ENCODE assay signal across 8 cellular contexts in the genomic region with DNA sequence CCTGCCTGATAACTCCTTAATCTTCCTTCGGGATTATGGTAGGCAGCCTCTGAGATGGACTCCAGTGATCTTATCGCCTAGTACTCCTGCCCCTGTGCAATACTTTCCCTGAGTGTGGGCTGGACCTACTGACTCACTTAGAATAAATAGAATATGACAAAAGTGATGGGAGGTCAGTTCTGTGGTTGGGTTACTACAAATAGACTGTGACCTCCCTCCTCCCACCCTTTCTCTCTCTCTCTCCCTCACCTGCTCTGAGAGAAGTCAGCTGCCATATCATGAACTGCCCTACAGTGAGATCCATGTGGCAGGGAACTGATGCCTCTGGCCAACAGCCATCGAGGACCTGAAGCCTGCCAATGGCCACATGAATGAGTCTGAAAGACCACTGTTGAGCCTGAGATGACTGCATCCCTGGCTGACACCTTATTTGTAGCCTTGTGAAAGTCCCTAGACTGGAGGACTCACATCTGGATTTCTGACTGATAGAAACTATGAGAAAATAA. TPM values are rescaled to one million over a fixed set of nuclear protein-coding genes. Genes with fewer than 3 reads are reported as not detected.
A peak's percentile ranks its signal among the peaks of the same experiment; 100 is the strongest.
DNase-seq lines count a peak whose midpoint lies in the region; ATAC-seq and TF ChIP-seq lines count a peak whose summit lies in the region.

No MANE protein-coding gene starts in this region.

- H3K4me1 ChIP-seq in left lung: no peaks in the 10 kb centered on the region

- H3K36me3 ChIP-seq in left lung: no peaks in the 10 kb centered on the region

- H3K4me3 Mint-ChIP-seq in naive thymus-derived CD8-positive, alpha-beta T cell: no peak overlapping the region
- H3K4me3 Mint-ChIP-seq in HFFc6: no peak overlapping the region

- peak; percentile 58 for DNase-seq in NCI-H226
- DNase-seq in left lung: no peak
- DNase-seq in HPDE6-E6E7 (ENCODE audit: extremely low spot score): no peak
- no peak for DNase-seq in naive thymus-derived CD8-positive, alpha-beta T cell
- DNase-seq in HFFc6: no peak
- no peak for DNase-seq in Kasumi-1 (lab: John Stamatoyannopoulos, UW)

- H3K27me3 ChIP-seq in left lung: peaks cover 0 to 10% of the 10 kb centered on the region in 2 donors

- peaks cover 2 to 10% (median 6%) of the 10 kb centered on the region in 5 donors for H3K27me3 Mint-ChIP-seq in naive thymus-derived CD8-positive, alpha-beta T cell
- peaks cover 17% of the 10 kb centered on the region for H3K27me3 Mint-ChIP-seq in HFFc6 (ENCODE audit: insufficient read depth)

- no peaks in the 10 kb centered on the region for H3K9me3 ChIP-seq in left lung

- intact Hi-C loops in left lung (cut with DNase I): no loop called here

- POLR2A ChIA-PET in naive thymus-derived CD8-positive, alpha-beta T cell (lab: Charles Lee): no interaction called here

- TF ChIP-seq CTCF in left lung (IDR thresholded peaks at IDR 0.05): no peak
- no peak for TF ChIP-seq CTCF in HFFc6 (IDR thresholded peaks at IDR 0.05)

- peak; percentile 76 for ATAC-seq in GM18868 (IDR thresholded peaks at IDR 0.05; ENCODE audit: unreplicated experiment)
- ATAC-seq in HG02763 (IDR thresholded peaks at IDR 0.05; ENCODE audit: unreplicated experiment): peak; percentile 85
- ATAC-seq in left lung: peak; percentile 31
- ATAC-seq in naive thymus-derived CD8-positive, alpha-beta T cell: no peak

- no peak overlapping the region for H3K27ac ChIP-seq in left lung

- no peak overlapping the region for H3K4me3 ChIP-seq in left lung

- no peaks in the 10 kb centered on the region for H3K4me1 Mint-ChIP-seq in naive thymus-derived CD8-positive, alpha-beta T cell
- no peaks in the 10 kb centered on the region for H3K4me1 Mint-ChIP-seq in HFFc6 (ENCODE audit: low read depth)

- H3K36me3 Mint-ChIP-seq in naive thymus-derived CD8-positive, alpha-beta T cell: no peaks in the 10 kb centered on the region
- no peaks in the 10 kb centered on the region for H3K36me3 Mint-ChIP-seq in HFFc6 (ENCODE audit: low read depth)

- H3K9me3 Mint-ChIP-seq in naive thymus-derived CD8-positive, alpha-beta T cell: no peaks in the 10 kb centered on the region
- H3K9me3 Mint-ChIP-seq in HFFc6: no peaks in the 10 kb centered on the region

- no peak overlapping the region for H3K27ac Mint-ChIP-seq in naive thymus-derived CD8-positive, alpha-beta T cell
- no peak overlapping the region for H3K27ac Mint-ChIP-seq in HFFc6

RNA-seq across cellular contexts. Expression of gene NRG2, which starts 31.7 kb away (rescaled TPM):
- under 1 TPM; 0.68 to 0.85 TPM for total RNA-seq in left lung
- total RNA-seq in naive thymus-derived CD8-positive, alpha-beta T cell: under 1 TPM; 0.26 to 0.47 TPM
- under 1 TPM; 0.04 to 0.25 (median 0.09) TPM for polyA plus RNA-seq in naive thymus-derived CD8-positive, alpha-beta T cell
- total RNA-seq in HFFc6 (2021; fragmentation: NEBNext Ultra II Directional; extraction: Animal tissue kit (Norgen Biotek cat#: 25700)): under 1 TPM in 5 of 6 experiments, not detected in 1; 0.11 to 0.35 (median 0.19) TPM

Comparison
In these comparisons a context has a peak if more than half of its experiments do, and no peak if none do; other contexts are left out.
1. ATAC-seq: peak in GM18868 (single experiment), HG02763 (single experiment) and left lung (single experiment); none in naive thymus-derived CD8-positive, alpha-beta T cell (0 of 2).